1 cellular context compared by ENCODE assay signal in genomic region chr17:9911089-9911488, GRCh38.
TF ChIP-seq lines count a peak whose summit lies in the region.

No MANE protein-coding gene starts in this region.

TF ChIP-seq in IMR-90, 13 proteins besides CTCF, POLR2A, EP300 and RAD21 (continued from another document):
- TF ChIP-seq ELK1 (IDR thresholded peaks at IDR 0.05; ENCODE audit: borderline replicate concordance, low read depth, low read length) (no peak), CEBPB (IDR thresholded peaks at IDR 0.05; ENCODE audit: low read depth, low read length) (no peak), FOS (IDR thresholded peaks at IDR 0.05; ENCODE audit: low read depth, low read length) (no peak), CHD1 (IDR thresholded peaks at IDR 0.05; ENCODE audit: low read depth, low read length) (no peak), MAFK (IDR thresholded peaks at IDR 0.05; ENCODE audit: low read depth, low read length) (no peak), SMC3 (IDR thresholded peaks at IDR 0.05; ENCODE audit: low read depth, low read length) (no peak), MAZ (IDR thresholded peaks at IDR 0.05; ENCODE audit: borderline replicate concordance, low read depth, low read length) (no peak), NFE2L2 (IDR thresholded peaks at IDR 0.05; ENCODE audit: low read depth, low read length) (no peak), MXI1 (IDR thresholded peaks at IDR 0.05; ENCODE audit: borderline replicate concordance, low read depth, low read length) (no peak), USF2 (IDR thresholded peaks at IDR 0.05; ENCODE audit: low read depth, low read length) (no peak), BHLHE40 (IDR thresholded peaks at IDR 0.05; ENCODE audit: low read depth, low read length) (no peak)
